4 cellular contexts compared by ENCODE assay signal in the genomic region with DNA sequence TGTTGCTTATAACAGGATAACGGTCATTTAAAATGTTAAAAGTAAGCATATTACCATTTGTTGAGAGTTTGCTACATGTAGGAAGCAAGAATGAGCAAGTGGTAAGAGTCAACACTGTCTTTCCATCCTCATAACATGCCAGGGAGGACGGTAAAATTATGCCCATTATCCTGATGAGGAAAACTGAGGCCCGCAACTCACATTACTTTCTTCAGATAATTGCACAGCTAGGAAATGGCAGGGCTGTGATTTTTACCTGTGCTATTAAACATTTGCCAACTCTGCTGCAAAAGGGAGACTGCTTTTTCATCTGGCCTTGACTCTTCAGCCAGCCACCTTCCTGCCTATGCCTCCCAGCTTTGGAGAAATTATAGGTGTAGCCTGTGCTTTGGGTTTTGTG.
A peak's percentile ranks its signal among the peaks of the same experiment; 100 is the strongest.
TF ChIP-seq lines count a peak whose summit lies in the region.

No MANE protein-coding gene starts in this region.

TF ChIP-seq in A549, 52 proteins besides CTCF, POLR2A, EP300 and RAD21:
- TF ChIP-seq CEBPB (IDR thresholded peaks at IDR 0.05) (no peak), MYC (IDR thresholded peaks at IDR 0.05; ENCODE audit: borderline replicate concordance, low read length) (no peak), SREBF2 (IDR thresholded peaks at IDR 0.05) (no peak)
- TF ChIP-seq, protein P1, sequence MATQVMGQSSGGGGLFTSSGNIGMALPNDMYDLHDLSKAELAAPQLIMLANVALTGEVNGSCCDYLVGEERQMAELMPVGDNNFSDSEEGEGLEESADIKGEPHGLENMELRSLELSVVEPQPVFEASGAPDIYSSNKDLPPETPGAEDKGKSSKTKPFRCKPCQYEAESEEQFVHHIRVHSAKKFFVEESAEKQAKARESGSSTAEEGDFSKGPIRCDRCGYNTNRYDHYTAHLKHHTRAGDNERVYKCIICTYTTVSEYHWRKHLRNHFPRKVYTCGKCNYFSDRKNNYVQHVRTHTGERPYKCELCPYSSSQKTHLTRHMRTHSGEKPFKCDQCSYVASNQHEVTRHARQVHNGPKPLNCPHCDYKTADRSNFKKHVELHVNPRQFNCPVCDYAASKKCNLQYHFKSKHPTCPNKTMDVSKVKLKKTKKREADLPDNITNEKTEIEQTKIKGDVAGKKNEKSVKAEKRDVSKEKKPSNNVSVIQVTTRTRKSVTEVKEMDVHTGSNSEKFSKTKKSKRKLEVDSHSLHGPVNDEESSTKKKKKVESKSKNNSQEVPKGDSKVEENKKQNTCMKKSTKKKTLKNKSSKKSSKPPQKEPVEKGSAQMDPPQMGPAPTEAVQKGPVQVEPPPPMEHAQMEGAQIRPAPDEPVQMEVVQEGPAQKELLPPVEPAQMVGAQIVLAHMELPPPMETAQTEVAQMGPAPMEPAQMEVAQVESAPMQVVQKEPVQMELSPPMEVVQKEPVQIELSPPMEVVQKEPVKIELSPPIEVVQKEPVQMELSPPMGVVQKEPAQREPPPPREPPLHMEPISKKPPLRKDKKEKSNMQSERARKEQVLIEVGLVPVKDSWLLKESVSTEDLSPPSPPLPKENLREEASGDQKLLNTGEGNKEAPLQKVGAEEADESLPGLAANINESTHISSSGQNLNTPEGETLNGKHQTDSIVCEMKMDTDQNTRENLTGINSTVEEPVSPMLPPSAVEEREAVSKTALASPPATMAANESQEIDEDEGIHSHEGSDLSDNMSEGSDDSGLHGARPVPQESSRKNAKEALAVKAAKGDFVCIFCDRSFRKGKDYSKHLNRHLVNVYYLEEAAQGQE (IDR thresholded peaks at IDR 0.05): no peak
- TF ChIP-seq, protein P2, sequence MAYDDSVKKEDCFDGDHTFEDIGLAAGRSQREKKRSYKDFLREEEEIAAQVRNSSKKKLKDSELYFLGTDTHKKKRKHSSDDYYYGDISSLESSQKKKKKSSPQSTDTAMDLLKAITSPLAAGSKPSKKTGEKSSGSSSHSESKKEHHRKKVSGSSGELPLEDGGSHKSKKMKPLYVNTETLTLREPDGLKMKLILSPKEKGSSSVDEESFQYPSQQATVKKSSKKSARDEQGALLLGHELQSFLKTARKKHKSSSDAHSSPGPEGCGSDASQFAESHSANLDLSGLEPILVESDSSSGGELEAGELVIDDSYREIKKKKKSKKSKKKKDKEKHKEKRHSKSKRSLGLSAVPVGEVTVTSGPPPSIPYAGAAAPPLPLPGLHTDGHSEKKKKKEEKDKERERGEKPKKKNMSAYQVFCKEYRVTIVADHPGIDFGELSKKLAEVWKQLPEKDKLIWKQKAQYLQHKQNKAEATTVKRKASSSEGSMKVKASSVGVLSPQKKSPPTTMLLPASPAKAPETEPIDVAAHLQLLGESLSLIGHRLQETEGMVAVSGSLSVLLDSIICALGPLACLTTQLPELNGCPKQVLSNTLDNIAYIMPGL (CRISPR knock-in tag; IDR thresholded peaks at IDR 0.05; ENCODE audit: borderline replicate concordance): no peak

TF ChIP-seq in GM12891, 5 proteins besides CTCF, POLR2A, EP300 and RAD21:
- TF ChIP-seq POU2F2 (IDR thresholded peaks at IDR 0.05; ENCODE audit: low read depth, low read length) (no peak), SPI1 (IDR thresholded peaks at IDR 0.05; ENCODE audit: low read depth, low read length) (no peak), TAF1 (IDR thresholded peaks at IDR 0.05; ENCODE audit: low read depth, low read length) (no peak), PAX5 (IDR thresholded peaks at IDR 0.05; ENCODE audit: insufficient read depth, low read length, severe bottlenecking) (no peak), POLR2AphosphoS5 (IDR thresholded peaks at IDR 0.05; ENCODE audit: low read depth, low read length) (no peak)

TF ChIP-seq in K562, 482 proteins besides CTCF, POLR2A, EP300 and RAD21:
- TF ChIP-seq PHF20 (IDR thresholded peaks at IDR 0.05; ENCODE audit: partially characterized antibody) (peak; percentile 45), RCOR1 (IDR thresholded peaks at IDR 0.05; ENCODE audit: borderline replicate concordance in 1 of 2, low read depth in 2 of 2, low read length in 2 of 2) (peak in 1 of 2 experiments; percentile 58; a peak in 1 of 4 replicates), CBX1 (IDR thresholded peaks at IDR 0.05; ENCODE audit: low read depth) (peak; percentile 34; the same call in 1 of the 2 replicates), KHSRP (IDR thresholded peaks at IDR 0.05) (no peak), MYNN (IDR thresholded peaks at IDR 0.05) (no peak), MYNN (CRISPR knock-in tag; IDR thresholded peaks at IDR 0.05) (no peak), HDAC2 (IDR thresholded peaks at IDR 0.05) (peak; percentile 46; the same call in 1 of the 2 replicates), KDM1A (IDR thresholded peaks at IDR 0.05) (peak; percentile 76 to 79), BCOR (IDR thresholded peaks at IDR 0.05) (peak; percentile 93), CHD4 (IDR thresholded peaks at IDR 0.05; ENCODE audit: insufficient read depth, insufficient replicate concordance, low read depth, low read length, poor library complexity, severe bottlenecking) (peak; percentile 62), ADNP (tag; IDR thresholded peaks at IDR 0.05) (peak; percentile 86), DMBX1 (CRISPR knock-in tag; IDR thresholded peaks at IDR 0.05; ENCODE audit: borderline replicate concordance) (no peak), RBM25 (IDR thresholded peaks at IDR 0.05; ENCODE audit: low read depth, low read length, severe bottlenecking) (peak; percentile 99), SMARCA5 (IDR thresholded peaks at IDR 0.05) (peak; percentile 70; the same call in 1 of the 2 replicates), ZNF77 (CRISPR knock-in tag; IDR thresholded peaks at IDR 0.05) (no peak)
TF ChIP-seq in K562: peak in this region for 10.

TF ChIP-seq in H1, 55 proteins besides CTCF, POLR2A, EP300 and RAD21:
- TF ChIP-seq, protein P3, sequence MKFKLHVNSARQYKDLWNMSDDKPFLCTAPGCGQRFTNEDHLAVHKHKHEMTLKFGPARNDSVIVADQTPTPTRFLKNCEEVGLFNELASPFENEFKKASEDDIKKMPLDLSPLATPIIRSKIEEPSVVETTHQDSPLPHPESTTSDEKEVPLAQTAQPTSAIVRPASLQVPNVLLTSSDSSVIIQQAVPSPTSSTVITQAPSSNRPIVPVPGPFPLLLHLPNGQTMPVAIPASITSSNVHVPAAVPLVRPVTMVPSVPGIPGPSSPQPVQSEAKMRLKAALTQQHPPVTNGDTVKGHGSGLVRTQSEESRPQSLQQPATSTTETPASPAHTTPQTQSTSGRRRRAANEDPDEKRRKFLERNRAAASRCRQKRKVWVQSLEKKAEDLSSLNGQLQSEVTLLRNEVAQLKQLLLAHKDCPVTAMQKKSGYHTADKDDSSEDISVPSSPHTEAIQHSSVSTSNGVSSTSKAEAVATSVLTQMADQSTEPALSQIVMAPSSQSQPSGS (IDR thresholded peaks at IDR 0.05; ENCODE audit: low read length): no peak
- TF ChIP-seq KDM1A (IDR thresholded peaks at IDR 0.05; ENCODE audit: borderline replicate concordance, low read length): peak; percentile 66; the same call in 1 of the 2 replicates
- no peak for TF ChIP-seq SUZ12 (IDR thresholded peaks at IDR 0.05; ENCODE audit: low read length)
